In genomic region chr5:177189965-177190364, GRCh38 we compare ENCODE assay signal across 14 cellular contexts. TPM values are rescaled to one million over a fixed set of nuclear protein-coding genes. Genes with fewer than 3 reads are reported as not detected.
DNase-seq lines count a peak whose midpoint lies in the region; ATAC-seq and TF ChIP-seq lines count a peak whose summit lies in the region.
"Had no signal": no experiment of that assay in that cellular context is flagged by ENCODE, and none has a peak within 500 bp of the region (broad histone marks: within the 10 kb centered on the region; RNA-seq: fewer than 3 reads in every experiment).

No MANE protein-coding gene starts in this region.

- no peaks in the 10 kb centered on the region for H3K27me3 Mint-ChIP-seq in activated naive CD4-positive, alpha-beta T cell treated with anti-CD3 and anti-CD28 coated beads for 36 hours (ENCODE audit: low read depth)

- no peak overlapping the region for H2AFZ ChIP-seq in smooth muscle cell (ENCODE audit: low read depth)
- no peak overlapping the region for H2AFZ ChIP-seq in SK-N-SH (ENCODE audit: low read depth)

- no peak overlapping the region for H3K9ac ChIP-seq in smooth muscle cell (ENCODE audit: low read depth)
- H3K9ac ChIP-seq in SK-N-SH = no peak overlapping the region
- H3K9ac ChIP-seq: BLaER1 had no signal

- H3K27ac ChIP-seq in smooth muscle cell (ENCODE audit: low read depth) (peak overlapping the region; percentile 59), SK-N-SH (ENCODE audit: low read depth in 2 of 2, low read length in 1 of 2) (no peak overlapping the region)
- H3K27ac ChIP-seq: BLaER1 had no signal

- H4K20me1 ChIP-seq in smooth muscle cell (ENCODE audit: low read depth) (peaks cover 58% of the 10 kb centered on the region), SK-N-SH (ENCODE audit: insufficient read depth) (peaks cover 9% of the 10 kb centered on the region)

- H3K27ac Mint-ChIP-seq in activated naive CD4-positive, alpha-beta T cell treated with anti-CD3 and anti-CD28 coated beads for 36 hours = peak overlapping the region; percentile 18
- H3K27ac Mint-ChIP-seq in activated naive CD4-positive, alpha-beta T cell treated with anti-CD3 and anti-CD28 coated beads, Interleukin-2, amount 50 U/mL, for 72 hours = no peak overlapping the region

- peaks cover 11% of the 10 kb centered on the region for H3K4me1 ChIP-seq in smooth muscle cell (ENCODE audit: low read depth)
- no peaks in the 10 kb centered on the region; a peak in 1 of 4 replicates for H3K4me1 ChIP-seq in SK-N-SH (ENCODE audit: control insufficient read depth in 1 of 2, insufficient read depth in 2 of 2, low read depth in 1 of 2, low read length in 1 of 2)
- H3K4me1 ChIP-seq: BLaER1 had no signal

- no peaks in the 10 kb centered on the region for H3K9me3 Mint-ChIP-seq in activated naive CD4-positive, alpha-beta T cell treated with anti-CD3 and anti-CD28 coated beads for 36 hours
- no peaks in the 10 kb centered on the region for H3K9me3 Mint-ChIP-seq in activated naive CD4-positive, alpha-beta T cell treated with anti-CD3 and anti-CD28 coated beads, Interleukin-2, amount 50 U/mL, for 72 hours

- no peak for TF ChIP-seq RAD21 in SK-N-SH (IDR thresholded peaks at IDR 0.05; ENCODE audit: low read length)

- TF ChIP-seq CTCF in smooth muscle cell (IDR thresholded peaks at IDR 0.05; ENCODE audit: borderline replicate concordance, insufficient read depth, poor library complexity, severe bottlenecking) = no peak
- TF ChIP-seq CTCF in SK-N-SH (IDR thresholded peaks at IDR 0.05) = no peak

- ATAC-seq in activated naive CD4-positive, alpha-beta T cell treated with anti-CD3 and anti-CD28 coated beads, Interleukin-2, amount 50 U/mL, for 72 hours = no peak
- ATAC-seq in left lobe of liver = peak; percentile 22

- H3K36me3 ChIP-seq in smooth muscle cell (ENCODE audit: low read depth) (no peaks in the 10 kb centered on the region), SK-N-SH (replicated peaks in 1 of 2; ENCODE audit: control insufficient read depth in 1 of 2, insufficient read depth in 2 of 2, low read length in 1 of 2) (peaks cover 5 to 26% of the 10 kb centered on the region in 2 experiments)

- intact Hi-C loops in activated naive CD4-positive, alpha-beta T cell treated with anti-CD3 and anti-CD28 coated beads for 36 hours (cut with micrococcal nuclease) = no loop called here

- H3K27me3 ChIP-seq in smooth muscle cell (ENCODE audit: low read depth) (no peaks in the 10 kb centered on the region), SK-N-SH (ENCODE audit: insufficient read depth) (no peaks in the 10 kb centered on the region)
- H3K27me3 ChIP-seq: BLaER1, MG63 had no signal

- no peak for DNase-seq in activated naive CD4-positive, alpha-beta T cell treated with anti-CD3 and anti-CD28 coated beads for 36 hours
- DNase-seq in activated naive CD4-positive, alpha-beta T cell treated with anti-CD3 and anti-CD28 coated beads, Interleukin-2, amount 50 U/mL, for 72 hours (ENCODE audit: low spot score in 2 of 2) = no peak
- DNase-seq in NCI-H226 (peak; percentile 3), left lobe of liver (ENCODE audit: low spot score) (no peak), smooth muscle cell (lab: John Stamatoyannopoulos, UW; ENCODE audit: unreplicated experiment) (no peak), HCEC 1CT (no peak), SK-N-SH (no peak), NCI-H2029 treated with DMSO at 0.1 percent for 48 hours (lab: John Stamatoyannopoulos, UW) (no peak)
- DNase-seq: MG63, NCI-H1105 treated with DMSO at 0.1 percent for 48 hours, NCI-H187, NCI-H748 treated with DMSO at 0.1 percent for 48 hours, OCI-M1 had no signal

- H3K4me2 ChIP-seq in smooth muscle cell (peak overlapping the region; percentile 50), SK-N-SH (no peak overlapping the region)
- H3K4me2 ChIP-seq: BLaER1 had no signal

- H3K4me1 Mint-ChIP-seq in activated naive CD4-positive, alpha-beta T cell treated with anti-CD3 and anti-CD28 coated beads for 36 hours (ENCODE audit: low read depth) = peaks cover 20% of the 10 kb centered on the region

- H3K9me3 ChIP-seq in smooth muscle cell (replicated peaks; ENCODE audit: low read depth) (no peaks in the 10 kb centered on the region), SK-N-SH (no peaks in the 10 kb centered on the region)
- H3K9me3 ChIP-seq: BLaER1, MG63 had no signal

- H3K4me3 Mint-ChIP-seq in activated naive CD4-positive, alpha-beta T cell treated with anti-CD3 and anti-CD28 coated beads for 36 hours = no peak overlapping the region

- peaks cover 3% of the 10 kb centered on the region for H3K36me3 Mint-ChIP-seq in activated naive CD4-positive, alpha-beta T cell treated with anti-CD3 and anti-CD28 coated beads for 36 hours (ENCODE audit: low read depth)
- no peaks in the 10 kb centered on the region for H3K36me3 Mint-ChIP-seq in activated naive CD4-positive, alpha-beta T cell treated with anti-CD3 and anti-CD28 coated beads, Interleukin-2, amount 50 U/mL, for 72 hours

- H3K79me2 ChIP-seq in smooth muscle cell (ENCODE audit: low read depth) = peaks cover 73% of the 10 kb centered on the region
- peaks cover 81% of the 10 kb centered on the region for H3K79me2 ChIP-seq in SK-N-SH (ENCODE audit: insufficient read depth)

- WGBS in smooth muscle cell (ENCODE audit: low lambda C conversion rate) = 92% methylated on average over 4 of the region's 4 CpGs
- 94% methylated on average over 4 of the region's 4 CpGs for WGBS in SK-N-SH (ENCODE audit: low lambda C conversion rate)

- CTCF ChIA-PET in activated naive CD4-positive, alpha-beta T cell treated with anti-CD3 and anti-CD28 coated beads for 36 hours (lab: Charles Lee) = no interaction called here
- CTCF ChIA-PET in SK-N-SH (lab: Yijun Ruan, JAX) = no interaction called here

- H3F3A ChIP-seq in smooth muscle cell (ENCODE audit: low read depth) (no peaks in the 10 kb centered on the region), SK-N-SH (replicated peaks; ENCODE audit: insufficient read depth) (peaks cover 18% of the 10 kb centered on the region)

- no peaks in the 10 kb centered on the region for H3K9me2 ChIP-seq in SK-N-SH

- POLR2A ChIA-PET in SK-N-SH (lab: Yijun Ruan, JAX) = no interaction called here

- TF ChIP-seq EP300 in SK-N-SH (IDR thresholded peaks at IDR 0.05; ENCODE audit: borderline replicate concordance in 1 of 2, low read depth in 1 of 2, low read length in 1 of 2) = no peak

- H3K4me3 ChIP-seq in smooth muscle cell = no peak overlapping the region
- no peak overlapping the region for H3K4me3 ChIP-seq in SK-N-SH (ENCODE audit: low read depth in 2 of 2, low read length in 1 of 2)
- H3K4me3 ChIP-seq: BLaER1, MG63 had no signal

TF ChIP-seq in SK-N-SH, 30 proteins besides CTCF, POLR2A, EP300 and RAD21:
- no peak for TF ChIP-seq FOSL2 (IDR thresholded peaks at IDR 0.05; ENCODE audit: borderline replicate concordance, low read depth)

RNA-seq across cellular contexts. Expression of gene NSD1, which starts 56.4 kb away (rescaled TPM):
- total RNA-seq in activated naive CD4-positive, alpha-beta T cell treated with anti-CD3 and anti-CD28 coated beads for 36 hours = 10 to 100 TPM; 50.2 to 51.7 TPM
- total RNA-seq in activated naive CD4-positive, alpha-beta T cell treated with anti-CD3 and anti-CD28 coated beads, Interleukin-2, amount 50 U/mL, for 72 hours = 10 to 100 TPM; 62.6 to 80.5 TPM
- total RNA-seq in left lobe of liver (30.4 TPM), smooth muscle cell (38.2 and 45.2 TPM in 2 replicates)
- polyA plus RNA-seq in smooth muscle cell (22.6 and 34.0 TPM in 2 replicates), SK-N-SH (2012; rRNA removed) (6.7 and 9.0 TPM in 2 replicates)
- 6.6 and 7.0 TPM in 2 replicates for polyA plus RNA-seq in SK-N-SH (2012; cell fraction: cytosol; rRNA removed)
- 9.5 and 14.4 TPM in 2 replicates for polyA plus RNA-seq in SK-N-SH (2012; cell fraction: nucleus; rRNA removed)
